20 cellular contexts compared by ENCODE assay signal in the genomic region with DNA sequence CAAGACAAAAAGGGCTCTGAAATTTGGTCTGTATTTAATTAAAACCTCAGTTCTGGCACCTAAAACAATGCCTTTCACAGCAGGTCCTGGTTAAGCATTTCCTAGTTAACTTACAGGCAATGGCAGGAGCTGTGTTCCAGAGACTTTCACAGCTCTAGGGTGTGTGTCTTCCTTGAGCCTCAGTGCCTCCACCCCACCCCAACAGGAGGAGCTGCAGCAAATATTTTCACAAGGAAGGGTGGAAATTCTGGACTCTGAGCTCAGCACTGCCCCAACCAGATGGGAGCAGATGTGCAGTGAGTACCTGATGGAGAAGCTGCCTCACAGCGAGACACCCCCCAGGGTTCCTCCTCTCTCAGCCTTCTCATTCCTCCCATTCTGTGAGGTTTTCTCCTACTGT.
DNase-seq lines count a peak whose midpoint lies in the region; ATAC-seq and TF ChIP-seq lines count a peak whose summit lies in the region.
"Had no signal": no experiment of that assay in that cellular context is flagged by ENCODE, and none has a peak within 500 bp of the region (broad histone marks: within the 10 kb centered on the region; RNA-seq: fewer than 3 reads in every experiment).

No MANE protein-coding gene starts in this region.

- TF ChIP-seq POLR2A in HCT116 (IDR thresholded peaks at IDR 0.05; ENCODE audit: borderline replicate concordance, extremely low read depth, insufficient read depth, insufficient read length) (no peak), stomach (IDR thresholded peaks at IDR 0.05) (no peak)

- no TSS peak for BruUV-seq in HCT116 (replicated peaks; lab: Mats Ljungman, UMichigan)

- H2BK15ac ChIP-seq in mesenchymal stem cell (ENCODE audit: low read depth, poor library complexity, severe bottlenecking), result no peak overlapping the region

- TF ChIP-seq RAD21 in HCT116 (IDR thresholded peaks at IDR 0.05; ENCODE audit: low read depth), result no peak

- no peak overlapping the region for H3K18ac ChIP-seq in mesenchymal stem cell (ENCODE audit: low read depth in 1 of 2, low read length in 2 of 2)

- RAD21 ChIA-PET in HCT116 (lab: Charles Lee; ENCODE audit: low non-redundant PET in 1 of 2, low total read pairs in 2 of 2, uncharacterized antibody in 2 of 2, unreplicated experiment in 2 of 2), result no interaction called here

- H2BK120ac ChIP-seq in mesenchymal stem cell (ENCODE audit: low read depth, low read length), result no peak overlapping the region

- DNase-seq in HCT116 (ENCODE audit: low read depth, low spot score) (no peak), stomach (peak; percentile 27), GM10266 (ENCODE audit: extremely low spot score) (no peak), mesenchymal stem cell (no peak)
- DNase-seq: CD4-positive, alpha-beta memory T cell; GOT3; HCEC 1CT; NCI-H1092 treated with DMSO at 0.1 percent for 48 hours; NCI-H146; NCI-H2029; NCI-H2171 treated with DMSO at 0.1 percent for 48 hours; NCI-H524 treated with DMSO at 0.1 percent for 48 hours; OCI-M1; Right ventricle myocardium superior had no signal

- TF ChIP-seq CTCF in HCT116 (IDR thresholded peaks at IDR 0.05 in 2 of 3, conservative IDR thresholded peaks at IDR 0.05 in 1 of 3; ENCODE audit: borderline replicate concordance in 1 of 3, insufficient read depth in 1 of 3, low read depth in 2 of 3, low read length in 2 of 3) (no peak), Loucy (conservative IDR thresholded peaks at IDR 0.05; ENCODE audit: low read length) (no peak), stomach (IDR thresholded peaks at IDR 0.05) (no peak), GM10266 (IDR thresholded peaks at IDR 0.05; ENCODE audit: control insufficient read depth, insufficient read depth, low read depth, missing control alignments) (no peak)

- H3K27ac ChIP-seq in HCT116 (ENCODE audit: low read depth, low read length) (no peak overlapping the region), stomach (no peak overlapping the region), mesenchymal stem cell (ENCODE audit: low read length, poor library complexity, severe bottlenecking) (no peak overlapping the region)
- H3K27ac ChIP-seq: BLaER1 treated with 17β-estradiol and CSF1 and Interleukin-3, amounts not matched to agents 10 nM and 100 nM had no signal

- H3K4me1 ChIP-seq in HCT116 (ENCODE audit: control insufficient read depth in 1 of 2, insufficient read depth in 2 of 2, low read length in 2 of 2), result no peaks in the 10 kb centered on the region
- H3K4me1 ChIP-seq in Loucy (ENCODE audit: insufficient read depth, low read length, poor library complexity, severe bottlenecking), result peaks cover 7% of the 10 kb centered on the region
- peaks cover 0 to 7% (median 3%) of the 10 kb centered on the region in 4 donors for H3K4me1 ChIP-seq in stomach
- H3K4me1 ChIP-seq in mesenchymal stem cell (ENCODE audit: control insufficient read depth, insufficient read depth, low read depth, low read length), result no peaks in the 10 kb centered on the region
- H3K4me1 ChIP-seq: BLaER1 treated with 17β-estradiol and CSF1 and Interleukin-3, amounts not matched to agents 10 nM and 100 nM had no signal

- no peak overlapping the region for H2BK5ac ChIP-seq in mesenchymal stem cell (ENCODE audit: low read depth, low read length, poor library complexity, severe bottlenecking)

- H3K9ac ChIP-seq in HCT116 (ENCODE audit: low read length) (no peak overlapping the region), Loucy (ENCODE audit: low read depth, low read length, poor library complexity, severe bottlenecking) (no peak overlapping the region), mesenchymal stem cell (ENCODE audit: low read length) (no peak overlapping the region)
- H3K9ac ChIP-seq: BLaER1 treated with 17β-estradiol and CSF1 and Interleukin-3, amounts not matched to agents 10 nM and 100 nM had no signal

- H3K9me3 ChIP-seq in HCT116 (ENCODE audit: control insufficient read depth in 1 of 2, insufficient read depth in 1 of 2, low read depth in 1 of 2, low read length in 2 of 2), result no peaks in the 10 kb centered on the region
- no peaks in the 10 kb centered on the region for H3K9me3 ChIP-seq in Loucy (ENCODE audit: insufficient read depth, low read depth, low read length)
- no peaks in the 10 kb centered on the region for H3K9me3 ChIP-seq in stomach
- no peaks in the 10 kb centered on the region for H3K9me3 ChIP-seq in mesenchymal stem cell (ENCODE audit: control insufficient read depth, low read length)
- H3K9me3 ChIP-seq: BLaER1 treated with 17β-estradiol and CSF1 and Interleukin-3, amounts not matched to agents 10 nM and 100 nM; Caco-2 had no signal

- H4K8ac ChIP-seq in mesenchymal stem cell (ENCODE audit: low read length), result no peak overlapping the region

- H3F3A ChIP-seq in Loucy (ENCODE audit: low read depth), result no peaks in the 10 kb centered on the region

- CTCF ChIA-PET in HCT116 (lab: Charles Lee), result no interaction called here

- H3K23ac ChIP-seq in mesenchymal stem cell (ENCODE audit: low read length in 2 of 2), result no peak overlapping the region

- no peak overlapping the region for H2AFZ ChIP-seq in HCT116 (ENCODE audit: low read depth, low read length, poor library complexity, severe bottlenecking)
- H2AFZ ChIP-seq in Loucy (ENCODE audit: low read length), result peak overlapping the region; percentile 23; the same call in 1 of the 2 replicates
- no peak overlapping the region for H2AFZ ChIP-seq in mesenchymal stem cell (ENCODE audit: low read depth, low read length)

- intact Hi-C loops in HCT116 (cut with micrococcal nuclease) (no loop called here), stomach (cut with DNase I; ENCODE audit: low total_unique reads) (no loop called here)

- H3K9me2 ChIP-seq in HCT116 (ENCODE audit: insufficient read depth) (no peaks in the 10 kb centered on the region), Loucy (replicated peaks; ENCODE audit: low read depth, low read length) (no peaks in the 10 kb centered on the region)

- no peak overlapping the region for H4K91ac ChIP-seq in mesenchymal stem cell (ENCODE audit: low read length)

- H3K27me3 ChIP-seq in HCT116 (ENCODE audit: insufficient read depth, low read length), result no peaks in the 10 kb centered on the region
- no peaks in the 10 kb centered on the region for H3K27me3 ChIP-seq in Loucy (ENCODE audit: insufficient read depth, low read length, poor library complexity, severe bottlenecking)
- H3K27me3 ChIP-seq in stomach, result no peaks in the 10 kb centered on the region
- H3K27me3 ChIP-seq in mesenchymal stem cell (ENCODE audit: control insufficient read depth in 1 of 2, insufficient read depth in 1 of 2, low read length in 2 of 2), result peaks cover 0 to 6% of the 10 kb centered on the region in 2 experiments
- H3K27me3 ChIP-seq: BLaER1 treated with 17β-estradiol and CSF1 and Interleukin-3, amounts not matched to agents 10 nM and 100 nM had no signal

- H3K36me3 ChIP-seq in HCT116 (ENCODE audit: control insufficient read depth in 1 of 2, insufficient read depth in 2 of 2, low read length in 2 of 2) (no peaks in the 10 kb centered on the region), Loucy (ENCODE audit: insufficient read depth, low read length) (no peaks in the 10 kb centered on the region), stomach (peaks cover 0 to 5% (median 0%) of the 10 kb centered on the region in 4 donors), mesenchymal stem cell (ENCODE audit: control insufficient read depth in 1 of 2, insufficient read depth in 2 of 2, low read depth in 1 of 2, low read length in 2 of 2) (peaks cover 0 to 32% of the 10 kb centered on the region in 2 experiments)
- H3K36me3 ChIP-seq: BLaER1 treated with 17β-estradiol and CSF1 and Interleukin-3, amounts not matched to agents 10 nM and 100 nM had no signal

- POLR2A ChIA-PET in HCT116 (lab: Charles Lee), result no interaction called here

- H3K4me2 ChIP-seq in HCT116 (ENCODE audit: low read length), result no peak overlapping the region
- no peak overlapping the region for H3K4me2 ChIP-seq in Loucy (ENCODE audit: low read depth, low read length, poor library complexity, severe bottlenecking)
- no peak overlapping the region for H3K4me2 ChIP-seq in mesenchymal stem cell (ENCODE audit: low read length, poor library complexity, severe bottlenecking)
- H3K4me2 ChIP-seq: BLaER1 treated with 17β-estradiol and CSF1 and Interleukin-3, amounts not matched to agents 10 nM and 100 nM had no signal

- H3K79me2 ChIP-seq in HCT116 (ENCODE audit: insufficient read depth, low read length), result no peaks in the 10 kb centered on the region
- H3K79me2 ChIP-seq in Loucy (ENCODE audit: insufficient read depth, low read length), result no peaks in the 10 kb centered on the region

- no peak for TF ChIP-seq EP300 in stomach (IDR thresholded peaks at IDR 0.05)

- ATAC-seq in HCT116 (peak; percentile 72), esophagus mucosa (peak; percentile 73), GM18502 (IDR thresholded peaks at IDR 0.05; ENCODE audit: poor library complexity, unreplicated experiment) (no peak)
- ATAC-seq: K562 had no signal

- H3K79me1 ChIP-seq in mesenchymal stem cell (replicated peaks; ENCODE audit: low read length, poor library complexity, severe bottlenecking), result no peaks in the 10 kb centered on the region

- no peak overlapping the region for H3K14ac ChIP-seq in mesenchymal stem cell (ENCODE audit: low read length in 2 of 2)

- H4K20me1 ChIP-seq in HCT116 (ENCODE audit: insufficient read depth), result no peaks in the 10 kb centered on the region
- H4K20me1 ChIP-seq in Loucy (ENCODE audit: insufficient read depth, low read length, poor library complexity, severe bottlenecking), result no peaks in the 10 kb centered on the region
- H4K20me1 ChIP-seq: BLaER1 treated with 17β-estradiol and CSF1 and Interleukin-3, amounts not matched to agents 10 nM and 100 nM had no signal

- H2BK12ac ChIP-seq in mesenchymal stem cell (ENCODE audit: low read length in 2 of 2), result no peak overlapping the region

- H3K4me3 ChIP-seq in HCT116 (replicated peaks in 1 of 2; ENCODE audit: low read depth in 1 of 2, low read length in 2 of 2), result no peak overlapping the region
- no peak overlapping the region for H3K4me3 ChIP-seq in Loucy (ENCODE audit: low read length, poor library complexity, severe bottlenecking)
- no peak overlapping the region for H3K4me3 ChIP-seq in stomach
- H3K4me3 ChIP-seq in mesenchymal stem cell (ENCODE audit: insufficient read depth in 1 of 2, low read depth in 1 of 2, low read length in 2 of 2), result no peak overlapping the region
- H3K4me3 ChIP-seq: BLaER1 treated with 17β-estradiol and CSF1 and Interleukin-3, amounts not matched to agents 10 nM and 100 nM; K562 had no signal

- 83 to 100% (median 89%) methylated on average over 1 of the region's 1 CpG for WGBS in stomach, 5 donors
- 92% methylated on average over 1 of the region's 1 CpG for WGBS in mesenchymal stem cell

- H3K4ac ChIP-seq in mesenchymal stem cell (ENCODE audit: low read depth in 1 of 2, low read length in 2 of 2), result no peak overlapping the region

- no peak overlapping the region for H2AK5ac ChIP-seq in mesenchymal stem cell (ENCODE audit: low read length, severe bottlenecking)

TF ChIP-seq in HCT116, 20 proteins besides CTCF, POLR2A, EP300 and RAD21 (continues in another document):
- no peak for TF ChIP-seq SIN3A (IDR thresholded peaks at IDR 0.05; ENCODE audit: low read depth)
- no peak for TF ChIP-seq SP1 (IDR thresholded peaks at IDR 0.05; ENCODE audit: low read depth)
- no peak for TF ChIP-seq ZNF274 (IDR thresholded peaks at IDR 0.05; ENCODE audit: low read depth, low read length)
- no peak for TF ChIP-seq EZH2 (IDR thresholded peaks at IDR 0.05)
